ENCODE assay signal across 1 cellular context in genomic region chr9:129140397-129141065, GRCh38.
TF ChIP-seq lines count a peak whose summit lies in the region.

No MANE protein-coding gene starts in this region.

TF ChIP-seq in HepG2, 621 proteins besides CTCF, POLR2A, EP300 and RAD21 (continued from another document and continues in another):
- TF ChIP-seq CEBPZ (IDR thresholded peaks at IDR 0.05; ENCODE audit: low read length) (no peak), SKI (IDR thresholded peaks at IDR 0.05; ENCODE audit: partially characterized antibody) (no peak), ZNF121 (CRISPR knock-in tag; IDR thresholded peaks at IDR 0.05) (no peak), RBM22 (optimal IDR thresholded peaks at IDR 0.05; ENCODE audit: low read length) (peak; percentile 18), GMEB1 (CRISPR knock-in tag; IDR thresholded peaks at IDR 0.05; ENCODE audit: borderline replicate concordance) (no peak), ZSCAN22 (CRISPR knock-in tag; IDR thresholded peaks at IDR 0.05) (no peak), ZNF296 (CRISPR knock-in tag; conservative IDR thresholded peaks at IDR 0.05) (no peak), REST (IDR thresholded peaks at IDR 0.05; ENCODE audit: borderline replicate concordance in 1 of 2, low read depth in 1 of 2, low read length in 2 of 2) (no peak), ZMYM3 (CRISPR knock-in tag; IDR thresholded peaks at IDR 0.05) (no peak), ZNF616 (CRISPR knock-in tag; IDR thresholded peaks at IDR 0.05; ENCODE audit: low read depth) (no peak), RFXANK (CRISPR knock-in tag; IDR thresholded peaks at IDR 0.05) (no peak), TAF15 (IDR thresholded peaks at IDR 0.05; ENCODE audit: low read depth, low read length, poor library complexity, severe bottlenecking) (no peak), PATZ1 (CRISPR knock-in tag; IDR thresholded peaks at IDR 0.05) (no peak), ZNF451 (CRISPR knock-in tag; IDR thresholded peaks at IDR 0.05) (no peak), AHR (CRISPR knock-in tag; IDR thresholded peaks at IDR 0.05) (no peak), ZNF687 (CRISPR knock-in tag; IDR thresholded peaks at IDR 0.05) (peak; percentile 66), PBX3 (CRISPR knock-in tag; IDR thresholded peaks at IDR 0.05; ENCODE audit: borderline replicate concordance) (no peak), MAZ (IDR thresholded peaks at IDR 0.05; ENCODE audit: borderline replicate concordance, low read depth, low read length) (no peak), MAZ (CRISPR knock-in tag; IDR thresholded peaks at IDR 0.05; ENCODE audit: low read depth) (no peak), ZNF143 (CRISPR knock-in tag; IDR thresholded peaks at IDR 0.05) (no peak), ZNF207 (IDR thresholded peaks at IDR 0.05; ENCODE audit: borderline replicate concordance) (no peak), ZZZ3 (CRISPR knock-in tag; IDR thresholded peaks at IDR 0.05; ENCODE audit: borderline replicate concordance) (no peak), EEA1 (CRISPR knock-in tag; IDR thresholded peaks at IDR 0.05; ENCODE audit: borderline replicate concordance) (no peak), MEIS2 (CRISPR knock-in tag; IDR thresholded peaks at IDR 0.05) (no peak), ZNF549 (CRISPR knock-in tag; IDR thresholded peaks at IDR 0.05) (no peak), MTA3 (CRISPR knock-in tag; IDR thresholded peaks at IDR 0.05) (no peak), ZKSCAN5 (CRISPR knock-in tag; IDR thresholded peaks at IDR 0.05) (no peak), NR2C2 (CRISPR knock-in tag; IDR thresholded peaks at IDR 0.05; ENCODE audit: borderline replicate concordance) (no peak), HNRNPL (IDR thresholded peaks at IDR 0.05; ENCODE audit: low read depth, low read length) (0 out of 2 replicates have a peak, but pooled peaks have one; percentile 29), ZNF274 (CRISPR knock-in tag; IDR thresholded peaks at IDR 0.05) (0 out of 2 replicates have a peak, but pooled peaks have one; percentile 27), MATR3 (CRISPR knock-in tag; IDR thresholded peaks at IDR 0.05) (no peak), CBX2 (IDR thresholded peaks at IDR 0.05; ENCODE audit: low read depth, low read length) (no peak), CBX2 (CRISPR knock-in tag; IDR thresholded peaks at IDR 0.05; ENCODE audit: low read depth) (no peak), ZNF260 (CRISPR knock-in tag; IDR thresholded peaks at IDR 0.05; ENCODE audit: borderline replicate concordance, low read depth) (no peak), TCF12 (IDR thresholded peaks at IDR 0.05) (no peak), TCF12 (CRISPR knock-in tag; IDR thresholded peaks at IDR 0.05) (no peak), CENPX (CRISPR knock-in tag; IDR thresholded peaks at IDR 0.05) (no peak), SP140L (CRISPR knock-in tag; IDR thresholded peaks at IDR 0.05; ENCODE audit: borderline replicate concordance) (no peak)
- TF ChIP-seq, protein P1, sequence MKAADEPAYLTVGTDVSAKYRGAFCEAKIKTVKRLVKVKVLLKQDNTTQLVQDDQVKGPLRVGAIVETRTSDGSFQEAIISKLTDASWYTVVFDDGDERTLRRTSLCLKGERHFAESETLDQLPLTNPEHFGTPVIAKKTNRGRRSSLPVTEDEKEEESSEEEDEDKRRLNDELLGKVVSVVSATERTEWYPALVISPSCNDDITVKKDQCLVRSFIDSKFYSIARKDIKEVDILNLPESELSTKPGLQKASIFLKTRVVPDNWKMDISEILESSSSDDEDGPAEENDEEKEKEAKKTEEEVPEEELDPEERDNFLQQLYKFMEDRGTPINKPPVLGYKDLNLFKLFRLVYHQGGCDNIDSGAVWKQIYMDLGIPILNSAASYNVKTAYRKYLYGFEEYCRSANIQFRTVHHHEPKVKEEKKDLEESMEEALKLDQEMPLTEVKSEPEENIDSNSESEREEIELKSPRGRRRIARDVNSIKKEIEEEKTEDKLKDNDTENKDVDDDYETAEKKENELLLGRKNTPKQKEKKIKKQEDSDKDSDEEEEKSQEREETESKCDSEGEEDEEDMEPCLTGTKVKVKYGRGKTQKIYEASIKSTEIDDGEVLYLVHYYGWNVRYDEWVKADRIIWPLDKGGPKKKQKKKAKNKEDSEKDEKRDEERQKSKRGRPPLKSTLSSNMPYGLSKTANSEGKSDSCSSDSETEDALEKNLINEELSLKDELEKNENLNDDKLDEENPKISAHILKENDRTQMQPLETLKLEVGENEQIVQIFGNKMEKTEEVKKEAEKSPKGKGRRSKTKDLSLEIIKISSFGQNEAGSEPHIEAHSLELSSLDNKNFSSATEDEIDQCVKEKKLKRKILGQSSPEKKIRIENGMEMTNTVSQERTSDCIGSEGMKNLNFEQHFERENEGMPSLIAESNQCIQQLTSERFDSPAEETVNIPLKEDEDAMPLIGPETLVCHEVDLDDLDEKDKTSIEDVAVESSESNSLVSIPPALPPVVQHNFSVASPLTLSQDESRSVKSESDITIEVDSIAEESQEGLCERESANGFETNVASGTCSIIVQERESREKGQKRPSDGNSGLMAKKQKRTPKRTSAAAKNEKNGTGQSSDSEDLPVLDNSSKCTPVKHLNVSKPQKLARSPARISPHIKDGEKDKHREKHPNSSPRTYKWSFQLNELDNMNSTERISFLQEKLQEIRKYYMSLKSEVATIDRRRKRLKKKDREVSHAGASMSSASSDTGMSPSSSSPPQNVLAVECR (CRISPR knock-in tag; IDR thresholded peaks at IDR 0.05; ENCODE audit: borderline replicate concordance): no peak
- TF ChIP-seq, protein P2, sequence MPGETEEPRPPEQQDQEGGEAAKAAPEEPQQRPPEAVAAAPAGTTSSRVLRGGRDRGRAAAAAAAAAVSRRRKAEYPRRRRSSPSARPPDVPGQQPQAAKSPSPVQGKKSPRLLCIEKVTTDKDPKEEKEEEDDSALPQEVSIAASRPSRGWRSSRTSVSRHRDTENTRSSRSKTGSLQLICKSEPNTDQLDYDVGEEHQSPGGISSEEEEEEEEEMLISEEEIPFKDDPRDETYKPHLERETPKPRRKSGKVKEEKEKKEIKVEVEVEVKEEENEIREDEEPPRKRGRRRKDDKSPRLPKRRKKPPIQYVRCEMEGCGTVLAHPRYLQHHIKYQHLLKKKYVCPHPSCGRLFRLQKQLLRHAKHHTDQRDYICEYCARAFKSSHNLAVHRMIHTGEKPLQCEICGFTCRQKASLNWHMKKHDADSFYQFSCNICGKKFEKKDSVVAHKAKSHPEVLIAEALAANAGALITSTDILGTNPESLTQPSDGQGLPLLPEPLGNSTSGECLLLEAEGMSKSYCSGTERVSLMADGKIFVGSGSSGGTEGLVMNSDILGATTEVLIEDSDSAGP (CRISPR knock-in tag; IDR thresholded peaks at IDR 0.05; ENCODE audit: borderline replicate concordance): no peak
